In the genomic region with DNA sequence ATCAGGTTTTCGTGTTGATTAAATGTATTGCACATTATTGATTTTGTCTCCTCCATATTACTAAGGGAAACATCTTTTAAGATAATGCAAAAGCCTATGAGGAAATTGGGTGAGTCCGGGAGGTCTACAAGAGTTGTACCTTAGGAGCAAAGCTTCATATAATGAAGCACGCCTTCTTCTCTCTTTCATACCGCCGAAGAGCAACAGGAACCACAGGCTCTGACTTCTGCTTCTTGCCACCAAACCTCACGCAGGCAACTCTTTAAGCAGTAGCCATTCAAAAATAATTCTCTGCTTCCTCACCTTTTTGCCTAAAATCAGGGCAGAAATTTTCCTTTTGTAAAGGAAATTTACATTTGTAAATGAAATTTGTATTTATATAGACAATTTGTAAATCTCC, we compare ENCODE assay signal across 13 cellular contexts.
DNase-seq lines count a peak whose midpoint lies in the region; ATAC-seq and TF ChIP-seq lines count a peak whose summit lies in the region.
"Had no signal": no experiment of that assay in that cellular context is flagged by ENCODE, and none has a peak within 500 bp of the region (broad histone marks: within the 10 kb centered on the region; RNA-seq: fewer than 3 reads in every experiment).

No MANE protein-coding gene starts in this region.

- no peaks in the 10 kb centered on the region for H3K9me3 Mint-ChIP-seq in effector memory CD8-positive, alpha-beta T cell

- H3K9me3 ChIP-seq in upper lobe of right lung: no peaks in the 10 kb centered on the region
- H3K9me3 ChIP-seq: prostate gland had no signal

- DNase-seq in NOMO-1 (lab: John Stamatoyannopoulos, UW; ENCODE audit: unreplicated experiment in 2 of 2) (peak; percentile 57 to 64), amygdala (lab: John Stamatoyannopoulos, UW) (no peak), erythroblast (lab: John Stamatoyannopoulos, UW) (no peak), upper lobe of right lung (no peak), NCI-H446 (lab: John Stamatoyannopoulos, UW) (no peak)
- no peak for DNase-seq in effector memory CD8-positive, alpha-beta T cell
- DNase-seq: activated naive CD4-positive, alpha-beta T cell; DMS153; SHP77 treated with DMSO at 0.1 percent for 48 hours had no signal

- intact Hi-C loops in upper lobe of right lung (cut with DNase I): no loop called here

- peak overlapping the region in 1 of 2 donors; percentile 38 for H3K4me3 Mint-ChIP-seq in effector memory CD8-positive, alpha-beta T cell
- H3K4me3 Mint-ChIP-seq: brain had no signal

- H3K27ac ChIP-seq in upper lobe of right lung: no peak overlapping the region
- H3K27ac ChIP-seq: prostate gland had no signal

- ATAC-seq in GM18867 (IDR thresholded peaks at IDR 0.05; ENCODE audit: unreplicated experiment) (peak; percentile 50), GM21825 (IDR thresholded peaks at IDR 0.05; ENCODE audit: unreplicated experiment) (peak; percentile 58), upper lobe of right lung (no peak)
- peak; percentile 50 for ATAC-seq in effector memory CD8-positive, alpha-beta T cell (replicated peaks)

- peaks cover 0 to 8% of the 10 kb centered on the region in 2 donors for H3K4me1 Mint-ChIP-seq in effector memory CD8-positive, alpha-beta T cell (ENCODE audit: low read depth in 2 of 2)
- H3K4me1 Mint-ChIP-seq: brain had no signal

- no peaks in the 10 kb centered on the region for H3K4me1 ChIP-seq in upper lobe of right lung
- H3K4me1 ChIP-seq: prostate gland had no signal

- H3K36me3 Mint-ChIP-seq in effector memory CD8-positive, alpha-beta T cell (ENCODE audit: insufficient read depth): no peaks in the 10 kb centered on the region

- H3K36me3 ChIP-seq in upper lobe of right lung: no peaks in the 10 kb centered on the region
- H3K36me3 ChIP-seq: prostate gland had no signal

- H3K27me3 Mint-ChIP-seq in effector memory CD8-positive, alpha-beta T cell: no peaks in the 10 kb centered on the region
- H3K27me3 Mint-ChIP-seq: brain had no signal

- TF ChIP-seq POLR2A in erythroblast (IDR thresholded peaks at IDR 0.05; ENCODE audit: low read length): no peak

- no peak overlapping the region for H3K4me3 ChIP-seq in upper lobe of right lung
- H3K4me3 ChIP-seq: prostate gland had no signal

- H3K27me3 ChIP-seq in upper lobe of right lung: no peaks in the 10 kb centered on the region

- no peak for TF ChIP-seq CTCF in upper lobe of right lung (IDR thresholded peaks at IDR 0.05)

- peak overlapping the region; percentile 55 to 59 for H3K27ac Mint-ChIP-seq in effector memory CD8-positive, alpha-beta T cell
- H3K27ac Mint-ChIP-seq: brain had no signal

Comparison
In these comparisons a context has a peak if more than half of its experiments do, and no peak if none do; other contexts are left out.
1. DNase-seq: peak in NOMO-1 (2 of 2); none in effector memory CD8-positive, alpha-beta T cell (0 of 3), amygdala (0 of 56), erythroblast (0 of 2), upper lobe of right lung (single experiment) and NCI-H446 (0 of 2).